ENCODE assay signal across 1 cellular context in genomic region chr13:108682714-108683113, GRCh38.
TF ChIP-seq lines count a peak whose summit lies in the region.

No MANE protein-coding gene starts in this region.

TF ChIP-seq in K562, 482 proteins besides CTCF, POLR2A, EP300 and RAD21 (continued from another document and continues in another):
- no peak for TF ChIP-seq E2F1 (CRISPR knock-in tag; IDR thresholded peaks at IDR 0.05)
- TF ChIP-seq, protein P1, sequence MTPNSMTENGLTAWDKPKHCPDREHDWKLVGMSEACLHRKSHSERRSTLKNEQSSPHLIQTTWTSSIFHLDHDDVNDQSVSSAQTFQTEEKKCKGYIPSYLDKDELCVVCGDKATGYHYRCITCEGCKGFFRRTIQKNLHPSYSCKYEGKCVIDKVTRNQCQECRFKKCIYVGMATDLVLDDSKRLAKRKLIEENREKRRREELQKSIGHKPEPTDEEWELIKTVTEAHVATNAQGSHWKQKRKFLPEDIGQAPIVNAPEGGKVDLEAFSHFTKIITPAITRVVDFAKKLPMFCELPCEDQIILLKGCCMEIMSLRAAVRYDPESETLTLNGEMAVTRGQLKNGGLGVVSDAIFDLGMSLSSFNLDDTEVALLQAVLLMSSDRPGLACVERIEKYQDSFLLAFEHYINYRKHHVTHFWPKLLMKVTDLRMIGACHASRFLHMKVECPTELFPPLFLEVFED (CRISPR knock-in tag; conservative IDR thresholded peaks at IDR 0.05) = no peak
- peak; percentile 90 for TF ChIP-seq SMAD4 (CRISPR knock-in tag; conservative IDR thresholded peaks at IDR 0.05)
- no peak for TF ChIP-seq MEF2A (IDR thresholded peaks at IDR 0.05; ENCODE audit: control insufficient read depth, low read depth, low read length)
- no peak for TF ChIP-seq RBM17 (IDR thresholded peaks at IDR 0.05; ENCODE audit: borderline replicate concordance, low read depth, low read length)
- TF ChIP-seq ATF7 (IDR thresholded peaks at IDR 0.05) = no peak
- TF ChIP-seq, protein P2, sequence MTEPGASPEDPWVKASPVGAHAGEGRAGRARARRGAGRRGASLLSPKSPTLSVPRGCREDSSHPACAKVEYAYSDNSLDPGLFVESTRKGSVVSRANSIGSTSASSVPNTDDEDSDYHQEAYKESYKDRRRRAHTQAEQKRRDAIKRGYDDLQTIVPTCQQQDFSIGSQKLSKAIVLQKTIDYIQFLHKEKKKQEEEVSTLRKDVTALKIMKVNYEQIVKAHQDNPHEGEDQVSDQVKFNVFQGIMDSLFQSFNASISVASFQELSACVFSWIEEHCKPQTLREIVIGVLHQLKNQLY (CRISPR knock-in tag; conservative IDR thresholded peaks at IDR 0.05) = no peak
- no peak for TF ChIP-seq LARP7 (IDR thresholded peaks at IDR 0.05)
- TF ChIP-seq KLF1 (tag; IDR thresholded peaks at IDR 0.05) = no peak
- no peak for TF ChIP-seq SFPQ (IDR thresholded peaks at IDR 0.05; ENCODE audit: low read depth, low read length)
- no peak for TF ChIP-seq PCBP1 (IDR thresholded peaks at IDR 0.05; ENCODE audit: low read depth, low read length, poor library complexity, severe bottlenecking)
- peak; percentile 85 for TF ChIP-seq ZFP1 (CRISPR knock-in tag; IDR thresholded peaks at IDR 0.05)
- no peak for TF ChIP-seq ETS2 (tag; IDR thresholded peaks at IDR 0.05; ENCODE audit: borderline replicate concordance, poor library complexity, severe bottlenecking)
- no peak for TF ChIP-seq MCM7 (IDR thresholded peaks at IDR 0.05)
- no peak for TF ChIP-seq EHMT2 (IDR thresholded peaks at IDR 0.05)
- TF ChIP-seq ZSCAN32 (CRISPR knock-in tag; IDR thresholded peaks at IDR 0.05) = no peak
- no peak for TF ChIP-seq ZBTB1 (CRISPR knock-in tag; IDR thresholded peaks at IDR 0.05; ENCODE audit: borderline replicate concordance, low read depth)
- peak; percentile 59 for TF ChIP-seq ZNF324 (CRISPR knock-in tag; IDR thresholded peaks at IDR 0.05)
- no peak for TF ChIP-seq ZMIZ1 (IDR thresholded peaks at IDR 0.05; ENCODE audit: low read depth in 2 of 2, low read length in 2 of 2)
- TF ChIP-seq MECOM (CRISPR knock-in tag; IDR thresholded peaks at IDR 0.05) = peak; percentile 90
- no peak for TF ChIP-seq ZNF318 (IDR thresholded peaks at IDR 0.05; ENCODE audit: borderline replicate concordance in 1 of 2, low read depth in 1 of 2)
- TF ChIP-seq NR0B1 (IDR thresholded peaks at IDR 0.05; ENCODE audit: partially characterized antibody) = no peak
- TF ChIP-seq, protein P3, sequence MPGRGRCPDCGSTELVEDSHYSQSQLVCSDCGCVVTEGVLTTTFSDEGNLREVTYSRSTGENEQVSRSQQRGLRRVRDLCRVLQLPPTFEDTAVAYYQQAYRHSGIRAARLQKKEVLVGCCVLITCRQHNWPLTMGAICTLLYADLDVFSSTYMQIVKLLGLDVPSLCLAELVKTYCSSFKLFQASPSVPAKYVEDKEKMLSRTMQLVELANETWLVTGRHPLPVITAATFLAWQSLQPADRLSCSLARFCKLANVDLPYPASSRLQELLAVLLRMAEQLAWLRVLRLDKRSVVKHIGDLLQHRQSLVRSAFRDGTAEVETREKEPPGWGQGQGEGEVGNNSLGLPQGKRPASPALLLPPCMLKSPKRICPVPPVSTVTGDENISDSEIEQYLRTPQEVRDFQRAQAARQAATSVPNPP (IDR thresholded peaks at IDR 0.05; ENCODE audit: borderline replicate concordance, insufficient read depth, insufficient read length) = no peak
- no peak for TF ChIP-seq NUFIP1 (IDR thresholded peaks at IDR 0.05; ENCODE audit: partially characterized antibody)
- TF ChIP-seq NBN (IDR thresholded peaks at IDR 0.05; ENCODE audit: low read depth) = no peak
- TF ChIP-seq PYGO2 (tag; IDR thresholded peaks at IDR 0.05) = no peak
- TF ChIP-seq BMI1 (IDR thresholded peaks at IDR 0.05; ENCODE audit: low read length) = no peak
- TF ChIP-seq EZH2 (IDR thresholded peaks at IDR 0.05; ENCODE audit: borderline replicate concordance, low read depth, low read length) = no peak
- TF ChIP-seq CBX5 (IDR thresholded peaks at IDR 0.05; ENCODE audit: borderline replicate concordance, low read depth) = no peak
- TF ChIP-seq, protein P4, sequence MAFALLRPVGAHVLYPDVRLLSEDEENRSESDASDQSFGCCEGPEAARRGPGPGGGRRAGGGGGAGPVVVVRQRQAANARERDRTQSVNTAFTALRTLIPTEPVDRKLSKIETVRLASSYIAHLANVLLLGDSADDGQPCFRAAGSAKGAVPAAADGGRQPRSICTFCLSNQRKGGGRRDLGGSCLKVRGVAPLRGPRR (CRISPR knock-in tag; IDR thresholded peaks at IDR 0.05) = peak; percentile 85; the same call in 1 of the 2 replicates
- peak; percentile 98 for TF ChIP-seq ZBTB9 (CRISPR knock-in tag; IDR thresholded peaks at IDR 0.05)
- no peak for TF ChIP-seq FOXP1 (CRISPR knock-in tag; IDR thresholded peaks at IDR 0.05)
- TF ChIP-seq ARHGAP35 (IDR thresholded peaks at IDR 0.05; ENCODE audit: partially characterized antibody) = no peak
- no peak for TF ChIP-seq CC2D1A (IDR thresholded peaks at IDR 0.05)
- no peak for TF ChIP-seq POU5F1 (IDR thresholded peaks at IDR 0.05; ENCODE audit: borderline replicate concordance, low read depth, low read length, partially characterized antibody)
- TF ChIP-seq FOXJ2 (tag; IDR thresholded peaks at IDR 0.05) = no peak
- TF ChIP-seq ZBTB43 (CRISPR knock-in tag; IDR thresholded peaks at IDR 0.05) = no peak
